ENCODE assay signal across 8 cellular contexts in genomic region chr9:100426532-100427365, GRCh38. TPM values are rescaled to one million over a fixed set of nuclear protein-coding genes. Genes with fewer than 3 reads are reported as not detected.
DNase-seq lines count a peak whose midpoint lies in the region; ATAC-seq and TF ChIP-seq lines count a peak whose summit lies in the region.

MSANTD3 (plus strand) TSS chr9:100427143; CDS start chr9:100441939, 14,796 bp downstream.

- H3K4me1 ChIP-seq in lower lobe of right lung = peaks cover 28% of the 10 kb centered on the region

- DNase-seq in ACHN (peak; percentile 75), NCI-H226 (peak; percentile 35), lower lobe of right lung (peak; percentile 76)
- DNase-seq in activated CD4-positive, alpha-beta T cell treated with anti-CD3 and anti-CD28 coated beads, Interleukin-2, amount 50 U/mL, for 4 hours = peak; percentile 42 to 43
- DNase-seq in effector CD4-positive, alpha-beta T cell = peak; percentile 31
- DNase-seq in stimulated activated CD4-positive, alpha-beta T cell treated with anti-CD3 and anti-CD28 coated beads, Interleukin-4, amount 100 ng/mL, for 48 hours (ENCODE audit: low read depth in 2 of 2) = peak; percentile 17 to 28

- H3K27ac ChIP-seq in lower lobe of right lung = peak within 1 kb of the TSS; percentile 86

- intact Hi-C loops in lower lobe of right lung (cut with DNase I) = no loop called here

- no peak for TF ChIP-seq CTCF in lower lobe of right lung (IDR thresholded peaks at IDR 0.05)

- no peaks in the 10 kb centered on the region for H3K36me3 ChIP-seq in lower lobe of right lung

- H3K9me3 ChIP-seq in lower lobe of right lung = no peaks in the 10 kb centered on the region

- no peaks in the 10 kb centered on the region for H3K27me3 ChIP-seq in lower lobe of right lung (ENCODE audit: low read depth)

- peak; percentile 78 for ATAC-seq in GM18520 (IDR thresholded peaks at IDR 0.05; ENCODE audit: unreplicated experiment)
- peak; percentile 80 for ATAC-seq in HG03064 (IDR thresholded peaks at IDR 0.05; ENCODE audit: low read depth, unreplicated experiment)
- ATAC-seq in lower lobe of right lung = peak; percentile 91 to 92

- in situ Hi-C loops in ACHN (cut with HindIII; ENCODE audit: low pct_ligation_motif_present, low pct_unique_long_range_greater_than_20kb, low sequenced_read_pairs) = no loop called here

- H3K4me3 ChIP-seq in lower lobe of right lung = peak within 1 kb of the TSS; percentile 77

RNA-seq across cellular contexts. Expression of gene MSANTD3, which starts in this region (rescaled TPM):
- 20.2 TPM for total RNA-seq in lower lobe of right lung

Comparison
In these comparisons a context has a peak if more than half of its experiments do, and no peak if none do; other contexts are left out.
1. Peak in every context shown above with its lines: DNase-seq, ATAC-seq, H3K4me3 ChIP-seq and H3K27ac ChIP-seq.
2. DNase-seq: peak in every context shown above with its lines; median percentile 76 in lower lobe of right lung; 75 in ACHN; 42 in activated CD4-positive, alpha-beta T cell treated with anti-CD3 and anti-CD28 coated beads, Interleukin-2, amount 50 U/mL, for 4 hours; 35 in NCI-H226; 31 in effector CD4-positive, alpha-beta T cell; 22 in stimulated activated CD4-positive, alpha-beta T cell treated with anti-CD3 and anti-CD28 coated beads, Interleukin-4, amount 100 ng/mL, for 48 hours.